In genomic region chr6:167644404-167645132, GRCh38 we compare ENCODE assay signal across 9 cellular contexts.
"Had no signal": no experiment of that assay in that cellular context is flagged by ENCODE, and none has a peak within 500 bp of the region (broad histone marks: within the 10 kb centered on the region; RNA-seq: fewer than 3 reads in every experiment).

No MANE protein-coding gene starts in this region.

- H3K27me3 ChIP-seq: ovary had no signal

- H3K36me3 ChIP-seq: ovary had no signal

- ATAC-seq: activated naive CD4-positive, alpha-beta T cell treated with anti-CD3 and anti-CD28 coated beads, Interleukin-2, amount 50 U/mL, for 72 hours; stimulated activated memory B cell treated with anti-CD40 and anti-IgM and Interleukin-4, amounts not matched to agents 10 μg/mL and 1 μg/mL and 100 μg/mL, for 72 hours had no signal

- H3K4me3 ChIP-seq: ovary, skin epidermis had no signal

- H3K9me3 ChIP-seq: ovary had no signal

- DNase-seq: activated CD4-positive, alpha-beta T cell treated with anti-CD3 and anti-CD28 coated beads, Interleukin-2, amount 50 U/mL, for 4 hours; activated effector memory CD4-positive, alpha-beta T cell treated with Interleukin-2 at 50 U/mL for 16 hours; activated T-cell treated with anti-CD3 and anti-CD28 coated beads, Interleukin-2, amount 50 U/mL, for 24 hours; amniotic stem cell; hippocampal formation; ovary had no signal

- H3K27ac ChIP-seq: ovary, skin epidermis had no signal
